Comparison of ENCODE assay signal across 9 cellular contexts in genomic region chr20:47629907-47630306, GRCh38.
"Had no signal": no experiment of that assay in that cellular context is flagged by ENCODE, and none has a peak within 500 bp of the region (broad histone marks: within the 10 kb centered on the region; RNA-seq: fewer than 3 reads in every experiment).

No MANE protein-coding gene starts in this region.

- H3K9me3 Mint-ChIP-seq: HFFc6, IgD-negative memory B cell had no signal

- ATAC-seq: HCT116, HepG2 had no signal

- H3K27ac ChIP-seq: GM23248, HL-60 had no signal

- H3K9me3 ChIP-seq: HAP-1 had no signal

- H3K4me3 ChIP-seq: GM23248, HAP-1 had no signal

- H3K27me3 Mint-ChIP-seq: IgD-negative memory B cell had no signal

- H3K4me3 Mint-ChIP-seq: HFFc6, IgD-negative memory B cell had no signal

- H3K4me1 ChIP-seq: HAP-1 had no signal

- H3K36me3 ChIP-seq: HAP-1 had no signal

- DNase-seq: GM23248, GOT3, H7, HFFc6 had no signal

- H3K27ac Mint-ChIP-seq: HFFc6 had no signal
